In the genomic region with DNA sequence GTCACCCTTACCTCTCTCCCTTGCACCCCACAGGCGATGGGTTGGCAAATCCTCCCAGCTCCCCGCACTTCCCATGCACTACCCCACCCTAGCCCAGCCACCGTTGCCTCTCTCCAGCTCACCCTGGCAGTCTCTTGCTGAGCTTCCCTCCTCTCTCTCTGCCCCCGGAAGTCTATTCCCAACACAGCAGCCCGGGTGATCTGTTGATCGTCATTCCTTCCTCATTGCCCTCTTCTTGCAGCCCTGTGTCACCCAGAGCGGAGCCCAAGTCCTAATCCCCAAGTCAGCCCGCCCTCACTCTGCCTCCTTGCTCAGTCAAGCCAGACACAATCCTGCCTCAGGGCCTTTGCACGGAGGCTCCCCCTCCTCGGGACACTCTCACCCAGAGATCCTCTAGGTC, we compare ENCODE assay signal across 18 cellular contexts. TPM values are rescaled to one million over a fixed set of nuclear protein-coding genes. Genes with fewer than 3 reads are reported as not detected.
"Had no signal": no experiment of that assay in that cellular context is flagged by ENCODE, and none has a peak within 500 bp of the region (broad histone marks: within the 10 kb centered on the region; RNA-seq: fewer than 3 reads in every experiment).

No MANE protein-coding gene starts in this region.

- H3K27me3 ChIP-seq: adrenal gland, thyroid gland, uterus had no signal

- ATAC-seq: natural killer cell; psoas muscle; stimulated activated effector memory CD8-positive, alpha-beta T cell treated with anti-CD3 and anti-CD28 coated beads, Interleukin-12 subunit alpha, Interleukin-12 subunit beta, amount 100 ng/mL, for 72 hours had no signal

- H3K4me3 Mint-ChIP-seq: activated CD4-positive, alpha-beta memory T cell treated with anti-CD3 and anti-CD28 coated beads, Interleukin-2, amount 10 ng/mL, durations not matched to agents 7 days and 5 days; memory B cell; natural killer cell; stimulated activated effector memory CD8-positive, alpha-beta T cell treated with anti-CD3 and anti-CD28 coated beads, Interleukin-12 subunit alpha, Interleukin-12 subunit beta, amount 100 ng/mL, for 72 hours had no signal

- H3K27ac ChIP-seq: adrenal gland, cardiac muscle cell, esophagus muscularis mucosa, hepatocyte, left ventricle myocardium inferior, psoas muscle, SK-N-MC, thyroid gland, uterus had no signal

- H3K9me3 ChIP-seq: adrenal gland, esophagus muscularis mucosa, left ventricle myocardium inferior, psoas muscle, thyroid gland, uterus had no signal

- H3K4me2 ChIP-seq: hepatocyte had no signal

- H3K4me1 Mint-ChIP-seq: activated CD4-positive, alpha-beta memory T cell treated with anti-CD3 and anti-CD28 coated beads, Interleukin-2, amount 10 ng/mL, durations not matched to agents 7 days and 5 days; natural killer cell; stimulated activated effector memory CD8-positive, alpha-beta T cell treated with anti-CD3 and anti-CD28 coated beads, Interleukin-12 subunit alpha, Interleukin-12 subunit beta, amount 100 ng/mL, for 72 hours had no signal

- H3K36me3 ChIP-seq: adrenal gland, cardiac muscle cell, esophagus muscularis mucosa, left ventricle myocardium inferior, thyroid gland, uterus had no signal

- H3K27ac Mint-ChIP-seq: activated CD4-positive, alpha-beta memory T cell treated with anti-CD3 and anti-CD28 coated beads, Interleukin-2, amount 10 ng/mL, durations not matched to agents 7 days and 5 days; memory B cell; natural killer cell; stimulated activated effector memory CD8-positive, alpha-beta T cell treated with anti-CD3 and anti-CD28 coated beads, Interleukin-12 subunit alpha, Interleukin-12 subunit beta, amount 100 ng/mL, for 72 hours had no signal

- H3K36me3 Mint-ChIP-seq: memory B cell; natural killer cell; stimulated activated effector memory CD8-positive, alpha-beta T cell treated with anti-CD3 and anti-CD28 coated beads, Interleukin-12 subunit alpha, Interleukin-12 subunit beta, amount 100 ng/mL, for 72 hours had no signal

- FAIRE-seq: keratinocyte had no signal

- H2AFZ ChIP-seq: hepatocyte had no signal

- H3K4me3 ChIP-seq: adrenal gland, cardiac muscle cell, esophagus muscularis mucosa, hepatocyte, left ventricle myocardium inferior, psoas muscle, SK-N-MC, thyroid gland, uterus had no signal

- H3K4me1 ChIP-seq: adrenal gland, esophagus muscularis mucosa, left ventricle myocardium inferior, psoas muscle, uterus had no signal

- H3K79me2 ChIP-seq: hepatocyte had no signal

- DNase-seq: activated CD4-positive, alpha-beta memory T cell treated with anti-CD3 and anti-CD28 coated beads, Interleukin-2, amount 10 ng/mL, durations not matched to agents 7 days and 5 days; activated naive CD4-positive, alpha-beta T cell treated with anti-CD3 and anti-CD28 coated beads, Interleukin-2, amount 50 U/mL, for 16 hours; adrenal gland; left ventricle myocardium inferior; natural killer cell; nucleus accumbens; psoas muscle; thyroid gland; uterus had no signal

- H3K9me3 Mint-ChIP-seq: activated CD4-positive, alpha-beta memory T cell treated with anti-CD3 and anti-CD28 coated beads, Interleukin-2, amount 10 ng/mL, durations not matched to agents 7 days and 5 days; natural killer cell; stimulated activated effector memory CD8-positive, alpha-beta T cell treated with anti-CD3 and anti-CD28 coated beads, Interleukin-12 subunit alpha, Interleukin-12 subunit beta, amount 100 ng/mL, for 72 hours had no signal

RNA-seq across cellular contexts. Expression of a gene that starts 55.2 kb away (rescaled TPM):
- total RNA-seq: activated CD4-positive, alpha-beta memory T cell treated with anti-CD3 and anti-CD28 coated beads, Interleukin-2, amount 10 ng/mL, durations not matched to agents 7 days and 5 days; cardiac muscle cell; esophagus muscularis mucosa; hepatocyte; left ventricle myocardium inferior; mucosa of gallbladder; natural killer cell; psoas muscle; T-helper 1 cell treated with Interleukin-12 subunit alpha and Interleukin-12 subunit beta and Interleukin-4 antibody, amounts not matched to agents 30 ng/mL and 1 ng/mL, for 36 hours had no signal
- polyA plus RNA-seq: cardiac muscle cell, hepatocyte, keratinocyte, psoas muscle had no signal
